1 cellular context compared by ENCODE assay signal in the genomic region with DNA sequence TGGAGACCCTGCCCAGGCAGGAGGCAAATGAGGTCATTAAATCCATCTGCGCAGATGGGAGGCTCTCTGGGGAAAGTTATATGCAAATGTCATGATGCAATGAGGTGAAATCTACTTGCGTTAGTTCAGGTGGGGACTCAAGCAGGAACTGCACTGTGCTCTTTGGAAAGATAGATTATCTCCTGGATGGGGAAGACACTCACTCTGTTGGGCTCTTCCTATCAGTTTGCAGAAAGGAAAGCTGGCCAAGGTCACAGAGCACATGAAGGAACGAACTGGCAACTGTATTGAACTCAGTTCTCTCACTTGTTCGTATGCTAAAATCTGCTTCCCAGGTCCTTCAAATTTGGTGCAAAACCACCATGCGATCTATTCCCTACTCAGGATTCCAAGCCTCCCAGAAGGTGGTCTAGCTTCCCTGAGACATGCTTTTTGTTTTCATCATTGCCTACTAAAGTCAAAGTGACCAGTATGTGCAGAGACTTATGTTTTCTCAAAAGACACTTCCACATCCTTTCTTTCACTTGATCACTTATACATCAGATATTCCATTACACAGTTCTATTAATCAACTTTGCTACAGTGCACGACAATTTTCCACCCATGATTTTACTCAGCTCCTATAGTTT.
TF ChIP-seq lines count a peak whose summit lies in the region.

No MANE protein-coding gene starts in this region.

TF ChIP-seq in K562, 482 proteins besides CTCF, POLR2A, EP300 and RAD21 (continued from another document and continues in another):
- TF ChIP-seq, protein P1, sequence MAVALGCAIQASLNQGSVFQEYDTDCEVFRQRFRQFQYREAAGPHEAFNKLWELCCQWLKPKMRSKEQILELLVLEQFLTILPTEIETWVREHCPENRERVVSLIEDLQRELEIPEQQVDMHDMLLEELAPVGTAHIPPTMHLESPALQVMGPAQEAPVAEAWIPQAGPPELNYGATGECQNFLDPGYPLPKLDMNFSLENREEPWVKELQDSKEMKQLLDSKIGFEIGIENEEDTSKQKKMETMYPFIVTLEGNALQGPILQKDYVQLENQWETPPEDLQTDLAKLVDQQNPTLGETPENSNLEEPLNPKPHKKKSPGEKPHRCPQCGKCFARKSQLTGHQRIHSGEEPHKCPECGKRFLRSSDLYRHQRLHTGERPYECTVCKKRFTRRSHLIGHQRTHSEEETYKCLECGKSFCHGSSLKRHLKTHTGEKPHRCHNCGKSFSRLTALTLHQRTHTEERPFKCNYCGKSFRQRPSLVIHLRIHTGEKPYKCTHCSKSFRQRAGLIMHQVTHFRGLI (CRISPR knock-in tag; IDR thresholded peaks at IDR 0.05): no peak
- no peak for TF ChIP-seq RFX5 (IDR thresholded peaks at IDR 0.05; ENCODE audit: low read depth, low read length)
- 0 out of 2 replicates have a peak, but pooled peaks have one; percentile 11 for TF ChIP-seq ZNF212 (CRISPR knock-in tag; IDR thresholded peaks at IDR 0.05)
- TF ChIP-seq RBM15 (IDR thresholded peaks at IDR 0.05; ENCODE audit: insufficient read depth, low read length): no peak
- TF ChIP-seq ELF2 (CRISPR knock-in tag; IDR thresholded peaks at IDR 0.05): 0 out of 2 replicates have a peak, but pooled peaks have one; percentile 43
- no peak for TF ChIP-seq HNRNPK (IDR thresholded peaks at IDR 0.05; ENCODE audit: low read depth, low read length, poor library complexity, severe bottlenecking)
- TF ChIP-seq, protein P2, sequence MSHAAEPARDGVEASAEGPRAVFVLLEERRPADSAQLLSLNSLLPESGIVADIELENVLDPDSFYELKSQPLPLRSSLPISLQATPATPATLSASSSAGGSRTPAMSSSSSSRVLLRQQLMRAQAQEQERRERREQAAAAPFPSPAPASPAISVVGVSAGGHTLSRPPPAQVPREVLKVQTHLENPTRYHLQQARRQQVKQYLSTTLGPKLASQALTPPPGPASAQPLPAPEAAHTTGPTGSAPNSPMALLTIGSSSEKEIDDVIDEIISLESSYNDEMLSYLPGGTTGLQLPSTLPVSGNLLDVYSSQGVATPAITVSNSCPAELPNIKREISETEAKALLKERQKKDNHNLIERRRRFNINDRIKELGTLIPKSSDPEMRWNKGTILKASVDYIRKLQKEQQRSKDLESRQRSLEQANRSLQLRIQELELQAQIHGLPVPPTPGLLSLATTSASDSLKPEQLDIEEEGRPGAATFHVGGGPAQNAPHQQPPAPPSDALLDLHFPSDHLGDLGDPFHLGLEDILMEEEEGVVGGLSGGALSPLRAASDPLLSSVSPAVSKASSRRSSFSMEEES (CRISPR knock-in tag; IDR thresholded peaks at IDR 0.05): no peak
- TF ChIP-seq, protein P3, sequence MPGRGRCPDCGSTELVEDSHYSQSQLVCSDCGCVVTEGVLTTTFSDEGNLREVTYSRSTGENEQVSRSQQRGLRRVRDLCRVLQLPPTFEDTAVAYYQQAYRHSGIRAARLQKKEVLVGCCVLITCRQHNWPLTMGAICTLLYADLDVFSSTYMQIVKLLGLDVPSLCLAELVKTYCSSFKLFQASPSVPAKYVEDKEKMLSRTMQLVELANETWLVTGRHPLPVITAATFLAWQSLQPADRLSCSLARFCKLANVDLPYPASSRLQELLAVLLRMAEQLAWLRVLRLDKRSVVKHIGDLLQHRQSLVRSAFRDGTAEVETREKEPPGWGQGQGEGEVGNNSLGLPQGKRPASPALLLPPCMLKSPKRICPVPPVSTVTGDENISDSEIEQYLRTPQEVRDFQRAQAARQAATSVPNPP (IDR thresholded peaks at IDR 0.05; ENCODE audit: borderline replicate concordance, insufficient read depth, insufficient read length): no peak
- peak; percentile 91 for TF ChIP-seq EP400 (IDR thresholded peaks at IDR 0.05)
- TF ChIP-seq CSDE1 (IDR thresholded peaks at IDR 0.05): no peak
- TF ChIP-seq, protein P4, sequence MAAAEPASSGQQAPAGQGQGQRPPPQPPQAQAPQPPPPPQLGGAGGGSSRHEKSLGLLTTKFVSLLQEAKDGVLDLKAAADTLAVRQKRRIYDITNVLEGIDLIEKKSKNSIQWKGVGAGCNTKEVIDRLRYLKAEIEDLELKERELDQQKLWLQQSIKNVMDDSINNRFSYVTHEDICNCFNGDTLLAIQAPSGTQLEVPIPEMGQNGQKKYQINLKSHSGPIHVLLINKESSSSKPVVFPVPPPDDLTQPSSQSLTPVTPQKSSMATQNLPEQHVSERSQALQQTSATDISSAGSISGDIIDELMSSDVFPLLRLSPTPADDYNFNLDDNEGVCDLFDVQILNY (CRISPR knock-in tag; IDR thresholded peaks at IDR 0.05): no peak
- TF ChIP-seq BHLHE40 (IDR thresholded peaks at IDR 0.05; ENCODE audit: low read length): no peak
- peak; percentile 34; the same call in 1 of the 2 replicates for TF ChIP-seq SPI1 (IDR thresholded peaks at IDR 0.05; ENCODE audit: borderline replicate concordance, low read depth, low read length)
- TF ChIP-seq FOXJ3 (CRISPR knock-in tag; IDR thresholded peaks at IDR 0.05): no peak
- TF ChIP-seq STAT5B (CRISPR knock-in tag; IDR thresholded peaks at IDR 0.05): no peak
- TF ChIP-seq, protein P5, sequence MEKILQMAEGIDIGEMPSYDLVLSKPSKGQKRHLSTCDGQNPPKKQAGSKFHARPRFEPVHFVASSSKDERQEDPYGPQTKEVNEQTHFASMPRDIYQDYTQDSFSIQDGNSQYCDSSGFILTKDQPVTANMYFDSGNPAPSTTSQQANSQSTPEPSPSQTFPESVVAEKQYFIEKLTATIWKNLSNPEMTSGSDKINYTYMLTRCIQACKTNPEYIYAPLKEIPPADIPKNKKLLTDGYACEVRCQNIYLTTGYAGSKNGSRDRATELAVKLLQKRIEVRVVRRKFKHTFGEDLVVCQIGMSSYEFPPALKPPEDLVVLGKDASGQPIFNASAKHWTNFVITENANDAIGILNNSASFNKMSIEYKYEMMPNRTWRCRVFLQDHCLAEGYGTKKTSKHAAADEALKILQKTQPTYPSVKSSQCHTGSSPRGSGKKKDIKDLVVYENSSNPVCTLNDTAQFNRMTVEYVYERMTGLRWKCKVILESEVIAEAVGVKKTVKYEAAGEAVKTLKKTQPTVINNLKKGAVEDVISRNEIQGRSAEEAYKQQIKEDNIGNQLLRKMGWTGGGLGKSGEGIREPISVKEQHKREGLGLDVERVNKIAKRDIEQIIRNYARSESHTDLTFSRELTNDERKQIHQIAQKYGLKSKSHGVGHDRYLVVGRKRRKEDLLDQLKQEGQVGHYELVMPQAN (IDR thresholded peaks at IDR 0.05; ENCODE audit: borderline replicate concordance): no peak
- peak; percentile 97 for TF ChIP-seq TRIM24 (IDR thresholded peaks at IDR 0.05)
- no peak for TF ChIP-seq EZH2 (IDR thresholded peaks at IDR 0.05; ENCODE audit: borderline replicate concordance, low read depth, low read length)
- no peak for TF ChIP-seq HNRNPL (IDR thresholded peaks at IDR 0.05; ENCODE audit: low read depth, low read length)
- TF ChIP-seq HDAC1 (IDR thresholded peaks at IDR 0.05): peak in 1 of 2 experiments; percentile 62; a peak in 1 of 4 replicates
- TF ChIP-seq BMI1 (IDR thresholded peaks at IDR 0.05; ENCODE audit: low read length): no peak
- TF ChIP-seq CBFB (CRISPR knock-in tag; IDR thresholded peaks at IDR 0.05): no peak
- peak; percentile 59; the same call in 1 of the 2 replicates for TF ChIP-seq NFIC (IDR thresholded peaks at IDR 0.05)
- TF ChIP-seq, protein P6, sequence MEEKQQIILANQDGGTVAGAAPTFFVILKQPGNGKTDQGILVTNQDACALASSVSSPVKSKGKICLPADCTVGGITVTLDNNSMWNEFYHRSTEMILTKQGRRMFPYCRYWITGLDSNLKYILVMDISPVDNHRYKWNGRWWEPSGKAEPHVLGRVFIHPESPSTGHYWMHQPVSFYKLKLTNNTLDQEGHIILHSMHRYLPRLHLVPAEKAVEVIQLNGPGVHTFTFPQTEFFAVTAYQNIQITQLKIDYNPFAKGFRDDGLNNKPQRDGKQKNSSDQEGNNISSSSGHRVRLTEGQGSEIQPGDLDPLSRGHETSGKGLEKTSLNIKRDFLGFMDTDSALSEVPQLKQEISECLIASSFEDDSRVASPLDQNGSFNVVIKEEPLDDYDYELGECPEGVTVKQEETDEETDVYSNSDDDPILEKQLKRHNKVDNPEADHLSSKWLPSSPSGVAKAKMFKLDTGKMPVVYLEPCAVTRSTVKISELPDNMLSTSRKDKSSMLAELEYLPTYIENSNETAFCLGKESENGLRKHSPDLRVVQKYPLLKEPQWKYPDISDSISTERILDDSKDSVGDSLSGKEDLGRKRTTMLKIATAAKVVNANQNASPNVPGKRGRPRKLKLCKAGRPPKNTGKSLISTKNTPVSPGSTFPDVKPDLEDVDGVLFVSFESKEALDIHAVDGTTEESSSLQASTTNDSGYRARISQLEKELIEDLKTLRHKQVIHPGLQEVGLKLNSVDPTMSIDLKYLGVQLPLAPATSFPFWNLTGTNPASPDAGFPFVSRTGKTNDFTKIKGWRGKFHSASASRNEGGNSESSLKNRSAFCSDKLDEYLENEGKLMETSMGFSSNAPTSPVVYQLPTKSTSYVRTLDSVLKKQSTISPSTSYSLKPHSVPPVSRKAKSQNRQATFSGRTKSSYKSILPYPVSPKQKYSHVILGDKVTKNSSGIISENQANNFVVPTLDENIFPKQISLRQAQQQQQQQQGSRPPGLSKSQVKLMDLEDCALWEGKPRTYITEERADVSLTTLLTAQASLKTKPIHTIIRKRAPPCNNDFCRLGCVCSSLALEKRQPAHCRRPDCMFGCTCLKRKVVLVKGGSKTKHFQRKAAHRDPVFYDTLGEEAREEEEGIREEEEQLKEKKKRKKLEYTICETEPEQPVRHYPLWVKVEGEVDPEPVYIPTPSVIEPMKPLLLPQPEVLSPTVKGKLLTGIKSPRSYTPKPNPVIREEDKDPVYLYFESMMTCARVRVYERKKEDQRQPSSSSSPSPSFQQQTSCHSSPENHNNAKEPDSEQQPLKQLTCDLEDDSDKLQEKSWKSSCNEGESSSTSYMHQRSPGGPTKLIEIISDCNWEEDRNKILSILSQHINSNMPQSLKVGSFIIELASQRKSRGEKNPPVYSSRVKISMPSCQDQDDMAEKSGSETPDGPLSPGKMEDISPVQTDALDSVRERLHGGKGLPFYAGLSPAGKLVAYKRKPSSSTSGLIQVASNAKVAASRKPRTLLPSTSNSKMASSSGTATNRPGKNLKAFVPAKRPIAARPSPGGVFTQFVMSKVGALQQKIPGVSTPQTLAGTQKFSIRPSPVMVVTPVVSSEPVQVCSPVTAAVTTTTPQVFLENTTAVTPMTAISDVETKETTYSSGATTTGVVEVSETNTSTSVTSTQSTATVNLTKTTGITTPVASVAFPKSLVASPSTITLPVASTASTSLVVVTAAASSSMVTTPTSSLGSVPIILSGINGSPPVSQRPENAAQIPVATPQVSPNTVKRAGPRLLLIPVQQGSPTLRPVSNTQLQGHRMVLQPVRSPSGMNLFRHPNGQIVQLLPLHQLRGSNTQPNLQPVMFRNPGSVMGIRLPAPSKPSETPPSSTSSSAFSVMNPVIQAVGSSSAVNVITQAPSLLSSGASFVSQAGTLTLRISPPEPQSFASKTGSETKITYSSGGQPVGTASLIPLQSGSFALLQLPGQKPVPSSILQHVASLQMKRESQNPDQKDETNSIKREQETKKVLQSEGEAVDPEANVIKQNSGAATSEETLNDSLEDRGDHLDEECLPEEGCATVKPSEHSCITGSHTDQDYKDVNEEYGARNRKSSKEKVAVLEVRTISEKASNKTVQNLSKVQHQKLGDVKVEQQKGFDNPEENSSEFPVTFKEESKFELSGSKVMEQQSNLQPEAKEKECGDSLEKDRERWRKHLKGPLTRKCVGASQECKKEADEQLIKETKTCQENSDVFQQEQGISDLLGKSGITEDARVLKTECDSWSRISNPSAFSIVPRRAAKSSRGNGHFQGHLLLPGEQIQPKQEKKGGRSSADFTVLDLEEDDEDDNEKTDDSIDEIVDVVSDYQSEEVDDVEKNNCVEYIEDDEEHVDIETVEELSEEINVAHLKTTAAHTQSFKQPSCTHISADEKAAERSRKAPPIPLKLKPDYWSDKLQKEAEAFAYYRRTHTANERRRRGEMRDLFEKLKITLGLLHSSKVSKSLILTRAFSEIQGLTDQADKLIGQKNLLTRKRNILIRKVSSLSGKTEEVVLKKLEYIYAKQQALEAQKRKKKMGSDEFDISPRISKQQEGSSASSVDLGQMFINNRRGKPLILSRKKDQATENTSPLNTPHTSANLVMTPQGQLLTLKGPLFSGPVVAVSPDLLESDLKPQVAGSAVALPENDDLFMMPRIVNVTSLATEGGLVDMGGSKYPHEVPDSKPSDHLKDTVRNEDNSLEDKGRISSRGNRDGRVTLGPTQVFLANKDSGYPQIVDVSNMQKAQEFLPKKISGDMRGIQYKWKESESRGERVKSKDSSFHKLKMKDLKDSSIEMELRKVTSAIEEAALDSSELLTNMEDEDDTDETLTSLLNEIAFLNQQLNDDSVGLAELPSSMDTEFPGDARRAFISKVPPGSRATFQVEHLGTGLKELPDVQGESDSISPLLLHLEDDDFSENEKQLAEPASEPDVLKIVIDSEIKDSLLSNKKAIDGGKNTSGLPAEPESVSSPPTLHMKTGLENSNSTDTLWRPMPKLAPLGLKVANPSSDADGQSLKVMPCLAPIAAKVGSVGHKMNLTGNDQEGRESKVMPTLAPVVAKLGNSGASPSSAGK (IDR thresholded peaks at IDR 0.05): peak; percentile 75
- TF ChIP-seq KAT2B (IDR thresholded peaks at IDR 0.05; ENCODE audit: low read depth, low read length): no peak
- no peak for TF ChIP-seq RBM25 (IDR thresholded peaks at IDR 0.05; ENCODE audit: low read depth, low read length, severe bottlenecking)
- TF ChIP-seq CBX1 (IDR thresholded peaks at IDR 0.05; ENCODE audit: low read depth): no peak
- no peak for TF ChIP-seq ZNF507 (tag; conservative IDR thresholded peaks at IDR 0.05)
- TF ChIP-seq ZNF3 (CRISPR knock-in tag; IDR thresholded peaks at IDR 0.05): no peak
- peak; percentile 93 for TF ChIP-seq CEBPB (tag; IDR thresholded peaks at IDR 0.05)
- TF ChIP-seq YY1 (IDR thresholded peaks at IDR 0.05; ENCODE audit: borderline replicate concordance in 1 of 3, control insufficient read depth in 1 of 3, extremely low read depth in 1 of 3, insufficient read depth in 3 of 3, insufficient read length in 1 of 3, insufficient replicate concordance in 2 of 3, low read depth in 1 of 3, low read length in 2 of 3): no peak
- TF ChIP-seq DDX20 (tag; IDR thresholded peaks at IDR 0.05; ENCODE audit: low read depth): no peak
- TF ChIP-seq, protein P7, sequence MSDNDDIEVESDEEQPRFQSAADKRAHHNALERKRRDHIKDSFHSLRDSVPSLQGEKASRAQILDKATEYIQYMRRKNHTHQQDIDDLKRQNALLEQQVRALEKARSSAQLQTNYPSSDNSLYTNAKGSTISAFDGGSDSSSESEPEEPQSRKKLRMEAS (CRISPR knock-in tag; IDR thresholded peaks at IDR 0.05): no peak
- no peak; the same call in 1 of the 2 replicates for TF ChIP-seq ZNF41 (CRISPR knock-in tag; conservative IDR thresholded peaks at IDR 0.05)
- no peak for TF ChIP-seq RBM14 (IDR thresholded peaks at IDR 0.05; ENCODE audit: borderline replicate concordance, insufficient read depth, low read depth, low read length)
- peak; percentile 64; the same call in 1 of the 2 replicates for TF ChIP-seq NR2C1 (IDR thresholded peaks at IDR 0.05)
- peak; percentile 82 for TF ChIP-seq NR2C1 (tag; IDR thresholded peaks at IDR 0.05)
- TF ChIP-seq DMBX1 (CRISPR knock-in tag; IDR thresholded peaks at IDR 0.05; ENCODE audit: borderline replicate concordance): peak; percentile 61
- TF ChIP-seq MTF1 (CRISPR knock-in tag; IDR thresholded peaks at IDR 0.05; ENCODE audit: borderline replicate concordance): no peak
- TF ChIP-seq JUND (IDR thresholded peaks at IDR 0.05; ENCODE audit: borderline replicate concordance, low read depth, low read length): peak; percentile 96
- TF ChIP-seq JUND (tag; IDR thresholded peaks at IDR 0.05; ENCODE audit: borderline replicate concordance, low read depth, low read length): peak; percentile 93; the same call in 2 of the 3 replicates
